ENCODE assay signal across 21 cellular contexts in genomic region chr20:25003002-25003401, GRCh38. TPM values are rescaled to one million over a fixed set of nuclear protein-coding genes. Genes with fewer than 3 reads are reported as not detected.
DNase-seq lines count a peak whose midpoint lies in the region; ATAC-seq, FAIRE-seq and TF ChIP-seq lines count a peak whose summit lies in the region.
"Had no signal": no experiment of that assay in that cellular context is flagged by ENCODE, and none has a peak within 500 bp of the region (broad histone marks: within the 10 kb centered on the region; RNA-seq: fewer than 3 reads in every experiment).

No MANE protein-coding gene starts in this region.

- H3K4me1 Mint-ChIP-seq in central memory CD8-positive, alpha-beta T cell = no peaks in the 10 kb centered on the region

- 37% methylated on average over 1 of the region's 1 CpG for WGBS in HepG2 (ENCODE audit: low lambda C conversion rate)
- WGBS in right lobe of liver (ENCODE audit: insufficient coverage, low coverage, low lambda C conversion rate, missing lambda C conversion rate) = 89% methylated on average over 1 of the region's 1 CpG

- no peak overlapping the region for H3K9ac ChIP-seq in HepG2 (ENCODE audit: insufficient read depth, low read depth, low read length)
- H3K9ac ChIP-seq in muscle layer of colon (ENCODE audit: low read length) = no peak overlapping the region
- H3K9ac ChIP-seq: GM23248 had no signal

- TF ChIP-seq RAD21 in HepG2 (CRISPR knock-in tag; IDR thresholded peaks at IDR 0.05) = no peak

- H4K20me1 ChIP-seq in HepG2 (ENCODE audit: insufficient read depth, low read length) = no peaks in the 10 kb centered on the region

- H3K9me3 ChIP-seq in HepG2 (ENCODE audit: low read length) = no peaks in the 10 kb centered on the region
- H3K9me3 ChIP-seq in right lobe of liver = no peaks in the 10 kb centered on the region
- H3K9me3 ChIP-seq in muscle layer of colon (ENCODE audit: low read length) = no peaks in the 10 kb centered on the region
- H3K9me3 ChIP-seq: Caco-2 had no signal

- no peaks in the 10 kb centered on the region; a peak in 1 of 5 replicates for H3K36me3 ChIP-seq in HepG2 (replicated peaks in 1 of 2; ENCODE audit: control insufficient read depth in 1 of 2, insufficient read depth in 2 of 2, low read length in 2 of 2)
- peaks cover 0 to 6% (median 0%) of the 10 kb centered on the region in 4 donors for H3K36me3 ChIP-seq in right lobe of liver
- H3K36me3 ChIP-seq in muscle layer of colon (ENCODE audit: insufficient read depth, low read length) = peaks cover 19% of the 10 kb centered on the region

- H3K27me3 Mint-ChIP-seq in central memory CD8-positive, alpha-beta T cell = no peaks in the 10 kb centered on the region
- H3K27me3 Mint-ChIP-seq: CD4-positive, CD25-positive, alpha-beta regulatory T cell had no signal

- TF ChIP-seq EP300 in HepG2 (IDR thresholded peaks at IDR 0.05; ENCODE audit: low read depth in 2 of 2, low read length in 2 of 2) (no peak), HepG2 (CRISPR knock-in tag; IDR thresholded peaks at IDR 0.05; ENCODE audit: borderline replicate concordance) (no peak)

- BruUV-seq in HepG2 (replicated peaks; lab: Mats Ljungman, UMichigan) = no TSS peak

- H3K27me3 ChIP-seq in HepG2 (ENCODE audit: control insufficient read depth in 1 of 2, insufficient read depth in 2 of 2, low read length in 2 of 2) = peaks cover 0 to 5% of the 10 kb centered on the region in 2 experiments; a peak in 1 of 5 replicates
- H3K27me3 ChIP-seq in right lobe of liver = no peaks in the 10 kb centered on the region
- H3K27me3 ChIP-seq in muscle layer of colon (ENCODE audit: control insufficient read depth in 1 of 2, insufficient read depth in 2 of 2, low read length in 2 of 2) = no peaks in the 10 kb centered on the region

- H3K79me2 ChIP-seq in HepG2 (ENCODE audit: insufficient read depth, low read length) = no peaks in the 10 kb centered on the region

- intact Hi-C loops in HepG2 (cut with micrococcal nuclease; ENCODE audit: unreplicated experiment) (no loop called here), right lobe of liver (cut with DNase I) (no loop called here), Right ventricle myocardium inferior (cut with DNase I) (no loop called here)

- CTCF ChIA-PET in HepG2 (lab: Yijun Ruan, JAX; ENCODE audit: low intra/inter-chr PET ratio, low total read pairs) = no interaction called here

- no peak overlapping the region for H3K4me2 ChIP-seq in HepG2 (ENCODE audit: low read depth, low read length)

- H3K4me3 Mint-ChIP-seq in central memory CD8-positive, alpha-beta T cell = no peak overlapping the region
- H3K4me3 Mint-ChIP-seq: CD4-positive, CD25-positive, alpha-beta regulatory T cell; CD8-positive, alpha-beta T cell had no signal

- TF ChIP-seq CTCF in HepG2 (CRISPR knock-in tag; IDR thresholded peaks at IDR 0.05) = no peak
- no peak for TF ChIP-seq CTCF in right lobe of liver (IDR thresholded peaks at IDR 0.05)

- H3K27ac Mint-ChIP-seq in central memory CD8-positive, alpha-beta T cell (ENCODE audit: low read depth) = peak overlapping the region; percentile 73
- H3K27ac Mint-ChIP-seq: CD8-positive, alpha-beta T cell had no signal

- DNase-seq in HepG2 (ENCODE audit: low spot score) (no peak), right lobe of liver (no peak), NCI-H2227 treated with DMSO at 0.1 percent for 48 hours (lab: John Stamatoyannopoulos, UW) (no peak), Right ventricle myocardium inferior (ENCODE audit: missing footprints) (no peak)
- DNase-seq in central memory CD8-positive, alpha-beta T cell (ENCODE audit: low spot score in 2 of 2) = no peak
- DNase-seq: 8988T; Caco-2; CD4-positive, CD25-positive, alpha-beta regulatory T cell; CD8-positive, alpha-beta T cell; DMS153; DND-41; GM23248; H7; HCEC 1CT had no signal

- H3K4me3 ChIP-seq in HepG2 (replicated peaks in 1 of 3; ENCODE audit: insufficient read depth in 1 of 3, low read depth in 2 of 3, low read length in 3 of 3) (no peak overlapping the region), right lobe of liver (no peak overlapping the region), muscle layer of colon (ENCODE audit: low read depth in 1 of 2, low read length in 2 of 2) (no peak overlapping the region)
- H3K4me3 ChIP-seq: GM12878, GM23248 had no signal

- no peaks in the 10 kb centered on the region for H3K9me3 Mint-ChIP-seq in central memory CD8-positive, alpha-beta T cell
- H3K9me3 Mint-ChIP-seq: CD8-positive, alpha-beta T cell had no signal

- no peak for FAIRE-seq in HepG2 (lab: Jason Lieb, UNC)
- FAIRE-seq: GM12878, GM19239, H1 had no signal

- ATAC-seq in HepG2 (no peak), right lobe of liver (no peak), Right ventricle myocardium inferior (no peak)
- ATAC-seq in central memory CD8-positive, alpha-beta T cell (replicated peaks; ENCODE audit: extremely low read depth, poor library complexity, severe bottlenecking) = no peak
- ATAC-seq: CD8-positive, alpha-beta T cell; GM12878 had no signal

- in situ Hi-C loops in HepG2 (cut with HindIII; ENCODE audit: extremely low pct_ligation_motif_present, low pct_unique_long_range_greater_than_20kb) = no loop called here

- POLR2A ChIA-PET in HepG2 (lab: Yijun Ruan, JAX) = no interaction called here

- no peak overlapping the region for H2AFZ ChIP-seq in HepG2 (ENCODE audit: low read length)
- H2AFZ ChIP-seq: GM23248 had no signal

- H3K4me1 ChIP-seq in HepG2 (ENCODE audit: insufficient read depth, low read length) (no peaks in the 10 kb centered on the region), right lobe of liver (peaks cover 0 to 16% (median 0%) of the 10 kb centered on the region in 4 donors), muscle layer of colon (ENCODE audit: insufficient read depth, low read length) (peaks cover 31% of the 10 kb centered on the region)
- H3K4me1 ChIP-seq: Caco-2 had no signal

- H3K27ac ChIP-seq in HepG2 (ENCODE audit: extremely low read length, insufficient read depth, low read length) (no peak overlapping the region), right lobe of liver (no peak overlapping the region), muscle layer of colon (ENCODE audit: low read depth, low read length) (peak overlapping the region; percentile 56)
- H3K27ac ChIP-seq: C4-2B, GM23248 had no signal

- TF ChIP-seq POLR2A in HepG2 (IDR thresholded peaks at IDR 0.05; ENCODE audit: insufficient read depth in 1 of 2, low read depth in 2 of 2, low read length in 2 of 2) (no peak), right lobe of liver (IDR thresholded peaks at IDR 0.05) (no peak)

- peaks cover 24% of the 10 kb centered on the region for H3K36me3 Mint-ChIP-seq in central memory CD8-positive, alpha-beta T cell (ENCODE audit: insufficient read depth)

RNA-seq across cellular contexts. Expression of gene APMAP, which starts 10.5 kb away (rescaled TPM):
- total RNA-seq in HepG2 (2016; rRNA removed; fragmentation: Illumina TruSeq; extraction: Trizol) (96.9 and 214 TPM in 2 replicates), right lobe of liver (100 to 1,000 TPM; 130 to 210 (median 140) TPM), Right ventricle myocardium inferior (26.8 TPM)
- 20.1 and 22.7 TPM in 2 replicates for total RNA-seq in HepG2 (2016; cell fraction: cytosol; rRNA removed; fragmentation: Illumina TruSeq; extraction: Trizol; ENCODE audit: low read depth)
- total RNA-seq in HepG2 (2016; cell fraction: insoluble cytoplasmic fraction; rRNA removed; fragmentation: Illumina TruSeq; extraction: Trizol) = 98.2 and 226 TPM in 2 replicates
- 41.7 and 44.7 TPM in 2 replicates for total RNA-seq in HepG2 (2016; cell fraction: membrane; rRNA removed; fragmentation: Illumina TruSeq; extraction: Trizol)
- total RNA-seq in HepG2 (2016; cell fraction: nucleus; rRNA removed; fragmentation: Illumina TruSeq; extraction: Trizol) = 175 and 197 TPM in 2 replicates
- polyA plus RNA-seq in HepG2 (2011; rRNA removed) = 168 and 177 TPM in 2 replicates
- 161 and 178 TPM in 2 replicates for polyA plus RNA-seq in HepG2 (2011; cell fraction: cytosol; rRNA removed)
- polyA plus RNA-seq in HepG2 (2011; cell fraction: nucleus; rRNA removed) = 60.9 and 87.7 TPM in 2 replicates
- 152 and 183 TPM in 2 replicates for polyA plus RNA-seq in HepG2 (2012)
- 19.3 and 19.6 TPM in 2 replicates for polyA plus RNA-seq in HepG2 (2016; cell fraction: cytosol; fragmentation: Illumina TruSeq; extraction: Trizol; ENCODE audit: low read depth)
- 91.9 and 93.0 TPM in 2 replicates for polyA plus RNA-seq in HepG2 (2016; cell fraction: insoluble cytoplasmic fraction; fragmentation: Illumina TruSeq; extraction: Trizol; ENCODE audit: low read depth)
- 31.8 and 32.4 TPM in 2 replicates for polyA plus RNA-seq in HepG2 (2016; cell fraction: membrane; fragmentation: Illumina TruSeq; extraction: Trizol; ENCODE audit: low read depth)
- 261 and 268 TPM in 2 replicates for polyA plus RNA-seq in HepG2 (2016; cell fraction: nucleus; fragmentation: Illumina TruSeq; extraction: Trizol; ENCODE audit: insufficient read depth, low read depth)
- polyA minus RNA-seq in HepG2 (2011; rRNA and poly(A)+ RNA removed; ENCODE audit: low replicate concordance) = 27.2 and 96.2 TPM in 2 replicates
- 41.4 and 51.0 TPM in 2 replicates for polyA minus RNA-seq in HepG2 (2011; cell fraction: cytosol; rRNA and poly(A)+ RNA removed)
- 33.6 and 47.4 TPM in 2 replicates for polyA minus RNA-seq in HepG2 (2011; cell fraction: nucleus; rRNA and poly(A)+ RNA removed)

RNA-seq across cellular contexts. Expression of gene CST7, which starts 53.9 kb away (rescaled TPM):
- total RNA-seq in HepG2 (2016; rRNA removed; fragmentation: Illumina TruSeq; extraction: Trizol) (not detected in 2 replicates), right lobe of liver (1 to 10 TPM; 1.1 to 4.6 (median 1.5) TPM), Right ventricle myocardium inferior (1.4 TPM)
- not detected in 2 replicates for total RNA-seq in HepG2 (2016; cell fraction: cytosol; rRNA removed; fragmentation: Illumina TruSeq; extraction: Trizol; ENCODE audit: low read depth)
- not detected in 2 replicates for total RNA-seq in HepG2 (2016; cell fraction: insoluble cytoplasmic fraction; rRNA removed; fragmentation: Illumina TruSeq; extraction: Trizol)
- total RNA-seq in HepG2 (2016; cell fraction: membrane; rRNA removed; fragmentation: Illumina TruSeq; extraction: Trizol) = not detected in 2 replicates
- not detected in 2 replicates for total RNA-seq in HepG2 (2016; cell fraction: nucleus; rRNA removed; fragmentation: Illumina TruSeq; extraction: Trizol)
- not detected in 2 replicates for polyA plus RNA-seq in HepG2 (2011; rRNA removed)
- not detected in 2 replicates for polyA plus RNA-seq in HepG2 (2011; cell fraction: cytosol; rRNA removed)
- polyA plus RNA-seq in HepG2 (2011; cell fraction: nucleus; rRNA removed) = not detected in 2 replicates
- polyA plus RNA-seq in HepG2 (2012) = not detected in 2 replicates
- not detected in 2 replicates for polyA plus RNA-seq in HepG2 (2016; cell fraction: cytosol; fragmentation: Illumina TruSeq; extraction: Trizol; ENCODE audit: low read depth)
- not detected in 2 replicates for polyA plus RNA-seq in HepG2 (2016; cell fraction: insoluble cytoplasmic fraction; fragmentation: Illumina TruSeq; extraction: Trizol; ENCODE audit: low read depth)
- polyA plus RNA-seq in HepG2 (2016; cell fraction: membrane; fragmentation: Illumina TruSeq; extraction: Trizol; ENCODE audit: low read depth) = not detected in 2 replicates
- polyA plus RNA-seq in HepG2 (2016; cell fraction: nucleus; fragmentation: Illumina TruSeq; extraction: Trizol; ENCODE audit: insufficient read depth, low read depth) = not detected in 2 replicates
- not detected in 2 replicates for polyA minus RNA-seq in HepG2 (2011; rRNA and poly(A)+ RNA removed; ENCODE audit: low replicate concordance)
- not detected in 2 replicates for polyA minus RNA-seq in HepG2 (2011; cell fraction: cytosol; rRNA and poly(A)+ RNA removed)
- polyA minus RNA-seq in HepG2 (2011; cell fraction: nucleus; rRNA and poly(A)+ RNA removed) = not detected in 2 replicates
- total RNA-seq: A673, Caco-2, GM12878, GM23248, H1, H7 had no signal
- polyA plus RNA-seq: BJ, GM23248, H1 had no signal

RNA-seq across cellular contexts. Expression of gene ACSS1, which starts 54.9 kb away (rescaled TPM):
- 38.2 and 41.6 TPM in 2 replicates for total RNA-seq in HepG2 (2016; rRNA removed; fragmentation: Illumina TruSeq; extraction: Trizol)
- 8.4 and 9.3 TPM in 2 replicates for total RNA-seq in HepG2 (2016; cell fraction: cytosol; rRNA removed; fragmentation: Illumina TruSeq; extraction: Trizol; ENCODE audit: low read depth)
- 34.8 and 43.4 TPM in 2 replicates for total RNA-seq in HepG2 (2016; cell fraction: insoluble cytoplasmic fraction; rRNA removed; fragmentation: Illumina TruSeq; extraction: Trizol)
- total RNA-seq in HepG2 (2016; cell fraction: membrane; rRNA removed; fragmentation: Illumina TruSeq; extraction: Trizol) = 13.0 and 13.5 TPM in 2 replicates
- total RNA-seq in HepG2 (2016; cell fraction: nucleus; rRNA removed; fragmentation: Illumina TruSeq; extraction: Trizol) = 42.3 and 48.2 TPM in 2 replicates
- polyA plus RNA-seq in HepG2 (2011; rRNA removed) = 15.2 and 23.3 TPM in 2 replicates
- 16.5 and 17.1 TPM in 2 replicates for polyA plus RNA-seq in HepG2 (2011; cell fraction: cytosol; rRNA removed)
- polyA plus RNA-seq in HepG2 (2011; cell fraction: nucleus; rRNA removed) = 43.9 and 56.8 TPM in 2 replicates
- polyA plus RNA-seq in HepG2 (2012) = 4.3 and 9.3 TPM in 2 replicates
- 3.2 and 3.4 TPM in 2 replicates for polyA plus RNA-seq in HepG2 (2016; cell fraction: cytosol; fragmentation: Illumina TruSeq; extraction: Trizol; ENCODE audit: low read depth)
- 47.8 and 50.2 TPM in 2 replicates for polyA plus RNA-seq in HepG2 (2016; cell fraction: insoluble cytoplasmic fraction; fragmentation: Illumina TruSeq; extraction: Trizol; ENCODE audit: low read depth)
- 9.9 TPM in 2 replicates for polyA plus RNA-seq in HepG2 (2016; cell fraction: membrane; fragmentation: Illumina TruSeq; extraction: Trizol; ENCODE audit: low read depth)
- polyA plus RNA-seq in HepG2 (2016; cell fraction: nucleus; fragmentation: Illumina TruSeq; extraction: Trizol; ENCODE audit: insufficient read depth, low read depth) = 98.7 and 99.6 TPM in 2 replicates
- polyA minus RNA-seq in HepG2 (2011; rRNA and poly(A)+ RNA removed; ENCODE audit: low replicate concordance) = 0.07 and 45.1 TPM in 2 replicates
- 11.7 and 16.0 TPM in 2 replicates for polyA minus RNA-seq in HepG2 (2011; cell fraction: cytosol; rRNA and poly(A)+ RNA removed)
- 13.9 and 19.8 TPM in 2 replicates for polyA minus RNA-seq in HepG2 (2011; cell fraction: nucleus; rRNA and poly(A)+ RNA removed)
- total RNA-seq in right lobe of liver = 1 to 10 TPM; 3.5 to 9.1 (median 6.3) TPM
- total RNA-seq in Right ventricle myocardium inferior = 135 TPM
- total RNA-seq: H7 had no signal
